Comparison of ENCODE assay signal across 8 cellular contexts in genomic region chrX:131752493-131753198, GRCh38.
DNase-seq lines count a peak whose midpoint lies in the region; ATAC-seq, FAIRE-seq and TF ChIP-seq lines count a peak whose summit lies in the region.

No MANE protein-coding gene starts in this region.

- H3K9me3 ChIP-seq in mucosa of rectum (ENCODE audit: control insufficient read depth in 2 of 2, low read length in 2 of 2), result no peaks in the 10 kb centered on the region

- no peaks in the 10 kb centered on the region for H3K9me3 Mint-ChIP-seq in activated T-cell treated with anti-CD3 and anti-CD28 coated beads, Interleukin-2, amount 50 U/mL, for 24 hours

- no peak for FAIRE-seq in H54 (lab: Jason Lieb, UNC)

- peak overlapping the region; percentile 63 to 82 for H3K4me3 ChIP-seq in mucosa of rectum (ENCODE audit: low read length in 2 of 2)

- H3K36me3 Mint-ChIP-seq in activated T-cell treated with anti-CD3 and anti-CD28 coated beads, Interleukin-2, amount 50 U/mL, for 24 hours (ENCODE audit: low read depth), result peaks cover 14% of the 10 kb centered on the region

- peak overlapping the region; percentile 93 for H3K27ac Mint-ChIP-seq in activated T-cell treated with anti-CD3 and anti-CD28 coated beads, Interleukin-2, amount 50 U/mL, for 24 hours

- H3K4me3 Mint-ChIP-seq in activated T-cell treated with anti-CD3 and anti-CD28 coated beads, Interleukin-2, amount 50 U/mL, for 24 hours, result peak overlapping the region; percentile 80

- peak overlapping the region; percentile 70 to 75 for H3K9ac ChIP-seq in mucosa of rectum (ENCODE audit: low read depth in 1 of 2, low read length in 2 of 2)

- peak overlapping the region; percentile 77 to 82 for H3K27ac ChIP-seq in mucosa of rectum (ENCODE audit: low read depth in 2 of 2, low read length in 2 of 2)

- no peak for TF ChIP-seq POLR2A in H54 (IDR thresholded peaks at IDR 0.05; ENCODE audit: low read depth, low read length)

- H3K4me1 ChIP-seq in mucosa of rectum (ENCODE audit: control insufficient read depth in 2 of 2, insufficient read depth in 2 of 2, low read length in 2 of 2), result peaks cover 0 to under 1% of the 10 kb centered on the region in 2 donors

- DNase-seq in DMS53 treated with DMSO at 0.1 percent for 48 hours (lab: John Stamatoyannopoulos, UW; ENCODE audit: unreplicated experiment) (peak; percentile 24), NAMALWA (ENCODE audit: low spot score) (no peak), H54 (ENCODE audit: insufficient read length, low spot score) (no peak)
- DNase-seq in activated T-cell treated with anti-CD3 and anti-CD28 coated beads, Interleukin-2, amount 50 U/mL, for 24 hours, result peak; percentile 77
- DNase-seq in NK-92 treated with Interleukin-12 subunit alpha and Interleukin-12 subunit beta, amount 100 ng/mL, for 24 hours (lab: John Stamatoyannopoulos, UW), result no peak

- peaks cover 7% of the 10 kb centered on the region for H3K4me1 Mint-ChIP-seq in activated T-cell treated with anti-CD3 and anti-CD28 coated beads, Interleukin-2, amount 50 U/mL, for 24 hours (ENCODE audit: low read depth)

- no peaks in the 10 kb centered on the region for H3K27me3 Mint-ChIP-seq in activated T-cell treated with anti-CD3 and anti-CD28 coated beads, Interleukin-2, amount 50 U/mL, for 24 hours

- peak; percentile 60 for ATAC-seq in HG02840 (IDR thresholded peaks at IDR 0.05; ENCODE audit: low FRiP score, unreplicated experiment)
- ATAC-seq in GM21528 (IDR thresholded peaks at IDR 0.05; ENCODE audit: low FRiP score, unreplicated experiment), result no peak

- H3K27me3 ChIP-seq in mucosa of rectum (ENCODE audit: control insufficient read depth in 2 of 2, insufficient read depth in 2 of 2, low read length in 2 of 2), result no peaks in the 10 kb centered on the region

- no peaks in the 10 kb centered on the region for H3K36me3 ChIP-seq in mucosa of rectum (ENCODE audit: control insufficient read depth in 2 of 2, insufficient read depth in 2 of 2, low read length in 2 of 2)

Comparison
In these comparisons a context has a peak if more than half of its experiments do, and no peak if none do; other contexts are left out.
1. DNase-seq: peak in DMS53 treated with DMSO at 0.1 percent for 48 hours (single experiment) and activated T-cell treated with anti-CD3 and anti-CD28 coated beads, Interleukin-2, amount 50 U/mL, for 24 hours (single experiment); none in NAMALWA (single experiment), H54 (single experiment) and NK-92 treated with Interleukin-12 subunit alpha and Interleukin-12 subunit beta, amount 100 ng/mL, for 24 hours (single experiment).